In genomic region chr4:93994175-93994994, GRCh38 we compare ENCODE assay signal across 17 cellular contexts.
A peak's percentile ranks its signal among the peaks of the same experiment; 100 is the strongest.
DNase-seq lines count a peak whose midpoint lies in the region; ATAC-seq and TF ChIP-seq lines count a peak whose summit lies in the region.
"Had no signal": no experiment of that assay in that cellular context is flagged by ENCODE, and none has a peak within 500 bp of the region (broad histone marks: within the 10 kb centered on the region; RNA-seq: fewer than 3 reads in every experiment).

No MANE protein-coding gene starts in this region.

- H3K27ac ChIP-seq in left ventricle myocardium inferior (replicated peaks), result no peak overlapping the region
- H3K27ac ChIP-seq: BLaER1 had no signal

- intact Hi-C loops in left ventricle myocardium inferior (cut with micrococcal nuclease), result no loop called here

- POLR2A ChIA-PET in WTC11 (lab: Charles Lee), result no interaction called here

- no peak for DNase-seq in WTC11 (ENCODE audit: low spot score)
- DNase-seq in GM13976 (ENCODE audit: low spot score), result no peak
- no peak for DNase-seq in left ventricle myocardium inferior
- DNase-seq: CD4-positive, alpha-beta memory T cell; Karpas-422; NCI-H1092; NCI-H146; NCI-H2081; NCI-H510A; NCI-H774 had no signal

- no peaks in the 10 kb centered on the region for H3K9me3 Mint-ChIP-seq in WTC11
- H3K9me3 Mint-ChIP-seq: CD4-positive, alpha-beta memory T cell had no signal

- no peaks in the 10 kb centered on the region for H3K36me3 ChIP-seq in left ventricle myocardium inferior
- H3K36me3 ChIP-seq: BLaER1 had no signal

- CTCF ChIA-PET in WTC11 (lab: Charles Lee), result no interaction called here

- no peaks in the 10 kb centered on the region for H3K4me1 ChIP-seq in left ventricle myocardium inferior
- H3K4me1 ChIP-seq: BLaER1 had no signal

- no peak overlapping the region for H3K27ac Mint-ChIP-seq in WTC11
- H3K27ac Mint-ChIP-seq: CD4-positive, alpha-beta memory T cell; IgD-negative memory B cell had no signal

- TF ChIP-seq CTCF in WTC11 (IDR thresholded peaks at IDR 0.05), result no peak
- no peak for TF ChIP-seq CTCF in GM13976 (IDR thresholded peaks at IDR 0.05; ENCODE audit: borderline replicate concordance, control extremely low read depth, extremely low read depth, insufficient read depth, missing control alignments)
- no peak for TF ChIP-seq CTCF in left ventricle myocardium inferior (IDR thresholded peaks at IDR 0.05; ENCODE audit: borderline replicate concordance)

- no peak overlapping the region for H3K4me3 Mint-ChIP-seq in WTC11
- H3K4me3 Mint-ChIP-seq: CD4-positive, alpha-beta memory T cell; IgD-negative memory B cell had no signal

- ATAC-seq in GM21786 (IDR thresholded peaks at IDR 0.05; ENCODE audit: unreplicated experiment) (peak; percentile 39), HG03354 (IDR thresholded peaks at IDR 0.05; ENCODE audit: poor library complexity, severe bottlenecking, unreplicated experiment) (peak; percentile 48), WTC11 (peak; percentile 51; the same call in 1 of the 2 replicates), HG02642 (IDR thresholded peaks at IDR 0.05; ENCODE audit: poor library complexity, unreplicated experiment) (no peak), GM18498 (IDR thresholded peaks at IDR 0.05; ENCODE audit: unreplicated experiment) (no peak)
- ATAC-seq: Right ventricle myocardium inferior had no signal

- no peaks in the 10 kb centered on the region for H3K36me3 Mint-ChIP-seq in WTC11
- H3K36me3 Mint-ChIP-seq: CD4-positive, alpha-beta memory T cell had no signal

- no peaks in the 10 kb centered on the region for H3K27me3 Mint-ChIP-seq in WTC11 (ENCODE audit: low read depth)
- H3K27me3 Mint-ChIP-seq: CD4-positive, alpha-beta memory T cell; IgD-negative memory B cell had no signal

- no peaks in the 10 kb centered on the region for H3K27me3 ChIP-seq in left ventricle myocardium inferior (ENCODE audit: low read depth)
- H3K27me3 ChIP-seq: BLaER1 had no signal

- H3K4me3 ChIP-seq in left ventricle myocardium inferior, result no peak overlapping the region
- H3K4me3 ChIP-seq: BLaER1 had no signal

- H3K9me3 ChIP-seq in left ventricle myocardium inferior (replicated peaks), result no peaks in the 10 kb centered on the region
- H3K9me3 ChIP-seq: BLaER1 had no signal

- in situ Hi-C loops in GM13976 (cut with MboI; ENCODE audit: low sequenced_read_pairs, unreplicated experiment), result no loop called here

- peaks cover 8% of the 10 kb centered on the region for H3K4me1 Mint-ChIP-seq in WTC11
- H3K4me1 Mint-ChIP-seq: CD4-positive, alpha-beta memory T cell; IgD-negative memory B cell had no signal

TF ChIP-seq in WTC11, 78 proteins besides CTCF, POLR2A, EP300 and RAD21:
- TF ChIP-seq JUN (CRISPR knock-in tag; IDR thresholded peaks at IDR 0.05) (no peak), FOXP1 (CRISPR knock-in tag; IDR thresholded peaks at IDR 0.05; ENCODE audit: borderline replicate concordance) (no peak), NR3C1 (CRISPR knock-in tag; conservative IDR thresholded peaks at IDR 0.05; ENCODE audit: low read depth) (no peak), ESRRA (CRISPR knock-in tag; IDR thresholded peaks at IDR 0.05; ENCODE audit: borderline replicate concordance) (no peak), RORB (CRISPR knock-in tag; IDR thresholded peaks at IDR 0.05) (no peak), MLX (CRISPR knock-in tag; IDR thresholded peaks at IDR 0.05) (no peak), JAZF1 (CRISPR knock-in tag; IDR thresholded peaks at IDR 0.05) (no peak), TEAD1 (CRISPR knock-in tag; IDR thresholded peaks at IDR 0.05) (no peak), GTF2I (CRISPR knock-in tag; conservative IDR thresholded peaks at IDR 0.05) (no peak), SP1 (CRISPR knock-in tag; conservative IDR thresholded peaks at IDR 0.05) (no peak), PRRX2 (CRISPR knock-in tag; IDR thresholded peaks at IDR 0.05) (no peak), ZNF138 (CRISPR knock-in tag; conservative IDR thresholded peaks at IDR 0.05) (no peak), ZNF232 (CRISPR knock-in tag; IDR thresholded peaks at IDR 0.05) (no peak), E2F5 (CRISPR knock-in tag; IDR thresholded peaks at IDR 0.05) (no peak)

Comparison
In these comparisons a context has a peak if more than half of its experiments do, and no peak if none do; other contexts are left out.
1. ATAC-seq: peak in GM21786 (single experiment), HG03354 (single experiment) and WTC11 (single experiment); none in HG02642 (single experiment) and GM18498 (single experiment).